ENCODE assay signal across 1 cellular context in genomic region chr10:45383682-45384320, GRCh38.
TF ChIP-seq lines count a peak whose summit lies in the region.

No MANE protein-coding gene starts in this region.

TF ChIP-seq in K562, 482 proteins besides CTCF, POLR2A, EP300 and RAD21:
- peak; percentile 64; the same call in 1 of the 2 replicates for TF ChIP-seq SPI1 (IDR thresholded peaks at IDR 0.05; ENCODE audit: borderline replicate concordance, low read depth, low read length)
- TF ChIP-seq ATF7 (IDR thresholded peaks at IDR 0.05), result no peak
TF ChIP-seq in K562: peak in this region for 1.
